Comparison of ENCODE assay signal across 1 cellular context in the genomic region with DNA sequence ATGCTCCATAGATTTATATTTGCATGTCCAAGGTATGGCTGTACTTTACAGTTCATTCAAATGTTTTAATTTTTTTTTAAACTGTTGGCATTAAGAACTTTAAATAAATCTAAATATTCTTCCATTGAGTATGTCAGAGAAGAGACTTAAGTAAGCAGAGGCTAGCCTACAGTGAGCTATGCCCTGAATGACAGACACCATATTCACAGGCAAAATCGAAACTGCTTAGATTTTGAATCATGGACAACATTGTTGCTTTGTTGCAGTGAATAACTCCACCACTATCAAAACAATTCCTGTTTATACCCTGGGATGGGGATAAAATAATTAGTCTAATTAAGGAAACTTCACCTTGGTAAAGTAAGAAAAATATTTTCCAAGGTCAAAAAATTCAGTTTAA.
TF ChIP-seq lines count a peak whose summit lies in the region.

No MANE protein-coding gene starts in this region.

TF ChIP-seq in HCT116, 20 proteins besides CTCF, POLR2A, EP300 and RAD21:
- TF ChIP-seq POLR2AphosphoS5 (IDR thresholded peaks at IDR 0.05; ENCODE audit: low read depth, low read length) (no peak), ZFX (IDR thresholded peaks at IDR 0.05) (no peak)
